ENCODE assay signal across 8 cellular contexts in the genomic region with DNA sequence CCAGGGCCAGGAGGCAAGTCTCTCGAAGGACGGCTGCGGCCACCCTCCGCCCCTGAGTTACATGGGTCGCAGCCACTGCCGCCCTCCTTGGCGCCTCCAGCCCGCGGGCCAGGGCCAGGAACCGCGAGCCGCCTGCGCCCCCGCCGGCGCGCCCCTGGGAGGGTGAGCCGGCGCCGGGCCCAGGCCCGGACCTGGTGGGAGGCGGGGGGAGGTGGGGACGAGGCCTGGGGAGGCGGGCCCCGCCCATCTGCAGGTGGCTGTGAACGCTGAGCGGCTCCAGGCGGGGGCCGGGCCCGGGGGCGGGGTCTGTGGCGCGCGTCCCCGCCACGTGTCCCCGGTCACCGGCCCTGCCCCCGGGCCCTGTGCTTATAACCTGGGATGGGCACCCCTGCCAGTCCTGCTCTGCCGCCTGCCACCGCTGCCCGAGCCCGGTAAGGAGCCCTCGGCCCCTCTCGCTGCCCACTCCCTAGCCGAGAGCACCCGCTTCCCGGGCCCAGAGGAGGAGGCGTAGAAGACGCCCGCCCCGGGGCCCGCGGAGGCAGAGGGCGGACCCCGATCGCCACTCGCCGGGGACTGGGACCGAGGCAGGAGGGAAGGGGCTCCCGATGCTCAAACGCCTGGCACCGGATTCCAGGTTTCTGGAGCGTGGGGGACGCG. TPM values are rescaled to one million over a fixed set of nuclear protein-coding genes. Genes with fewer than 3 reads are reported as not detected.
DNase-seq lines count a peak whose midpoint lies in the region; ATAC-seq and TF ChIP-seq lines count a peak whose summit lies in the region.

A gene (plus strand): TSS at position 397 of the 657 bp plus-strand sequence. CDS start 7,268 bp downstream, outside the sequence.

- no peaks in the 10 kb centered on the region for H3K9me2 ChIP-seq in neural cell (ENCODE audit: insufficient read depth, low read length)

- 1% methylated on average over 66 of the region's 66 CpGs for WGBS in thymus

- ATAC-seq in HG03439 (IDR thresholded peaks at IDR 0.05; ENCODE audit: unreplicated experiment): no peak
- ATAC-seq in GM21825 (IDR thresholded peaks at IDR 0.05; ENCODE audit: unreplicated experiment): no peak

- peak; percentile 51 for DNase-seq in EL
- DNase-seq in NCI-H2196 treated with DMSO at 0.1 percent for 48 hours (lab: John Stamatoyannopoulos, UW; ENCODE audit: unreplicated experiment): peak; percentile 64
- DNase-seq in activated T-cell treated with anti-CD3 and anti-CD28 coated beads for 4 hours: peak; percentile 55
- DNase-seq in fibroblast of lung (ENCODE audit: low read depth in 2 of 2): peak in 1 of 2 donors; percentile 17

- H3K4me1 ChIP-seq in fibroblast of lung (ENCODE audit: control insufficient read depth, extremely low read depth, insufficient read depth, low read length) (peaks cover 5% of the 10 kb centered on the region), thymus (ENCODE audit: control insufficient read depth, insufficient read depth, low read length) (peaks cover 3% of the 10 kb centered on the region)

- H3K79me2 ChIP-seq in fibroblast of lung (ENCODE audit: control insufficient read depth, insufficient read depth, low read length) (no peaks in the 10 kb centered on the region), neural cell (replicated peaks; ENCODE audit: insufficient read depth, low read length) (no peaks in the 10 kb centered on the region)

- no peaks in the 10 kb centered on the region for H3F3A ChIP-seq in neural cell (ENCODE audit: insufficient read depth, low read length, poor library complexity, severe bottlenecking)

- no peak for TF ChIP-seq EP300 in neural cell (conservative IDR thresholded peaks at IDR 0.05; ENCODE audit: poor library complexity, severe bottlenecking)

- peaks cover 9% of the 10 kb centered on the region for H3K27me3 ChIP-seq in fibroblast of lung (ENCODE audit: control insufficient read depth, insufficient read depth, low read length)
- H3K27me3 ChIP-seq in neural cell (ENCODE audit: insufficient read depth, low read depth, low read length): peaks cover 26% of the 10 kb centered on the region
- H3K27me3 ChIP-seq in thymus (ENCODE audit: control insufficient read depth, insufficient read depth): peaks cover 29% of the 10 kb centered on the region

- no peak for TF ChIP-seq RAD21 in neural cell (conservative IDR thresholded peaks at IDR 0.05)

- H3K4me2 ChIP-seq in fibroblast of lung (ENCODE audit: extremely low read depth, insufficient read depth, low read length) (peak within 1 kb of the TSS; percentile 87), neural cell (ENCODE audit: low read length) (no peak within 1 kb of the TSS)

- H3K27ac ChIP-seq in fibroblast of lung (ENCODE audit: insufficient read depth, low read length) (peak within 1 kb of the TSS; percentile 61), neural cell (ENCODE audit: low read length) (no peak within 1 kb of the TSS), thymus (ENCODE audit: low read depth) (no peak within 1 kb of the TSS)

- TF ChIP-seq CTCF in fibroblast of lung (conservative IDR thresholded peaks at IDR 0.05 in 1 of 2, IDR thresholded peaks at IDR 0.05 in 1 of 2; ENCODE audit: low read depth in 1 of 2, low read length in 2 of 2) (no peak), neural cell (IDR thresholded peaks at IDR 0.05; ENCODE audit: poor library complexity, severe bottlenecking) (no peak)

- peak within 1 kb of the TSS; percentile 41 to 67 (median 47) for H3K4me3 ChIP-seq in fibroblast of lung (replicated peaks in 1 of 4; ENCODE audit: control extremely low read depth in 1 of 4, insufficient read depth in 1 of 4, low read depth in 3 of 4, low read length in 4 of 4)
- peak within 1 kb of the TSS; percentile 64 for H3K4me3 ChIP-seq in neural cell (ENCODE audit: low read length)
- H3K4me3 ChIP-seq in thymus (ENCODE audit: low read length): peak within 1 kb of the TSS; percentile 36

- H4K20me1 ChIP-seq in fibroblast of lung (ENCODE audit: control insufficient read depth, extremely low read depth, insufficient read depth, low read length): no peaks in the 10 kb centered on the region
- H4K20me1 ChIP-seq in neural cell (ENCODE audit: insufficient read depth): no peaks in the 10 kb centered on the region

- H3K9me3 ChIP-seq in fibroblast of lung (ENCODE audit: control insufficient read depth, insufficient read depth, low read depth, low read length) (no peaks in the 10 kb centered on the region), neural cell (ENCODE audit: low read length) (no peaks in the 10 kb centered on the region), thymus (ENCODE audit: control insufficient read depth) (no peaks in the 10 kb centered on the region)

- H3K36me3 ChIP-seq in fibroblast of lung (ENCODE audit: control insufficient read depth, insufficient read depth, low read length) (no peaks in the 10 kb centered on the region), neural cell (ENCODE audit: insufficient read depth, low read length) (no peaks in the 10 kb centered on the region), thymus (ENCODE audit: control insufficient read depth, insufficient read depth) (no peaks in the 10 kb centered on the region)

- H3K9ac ChIP-seq in fibroblast of lung (ENCODE audit: insufficient read depth, low read length) (peak within 1 kb of the TSS; percentile 46), neural cell (ENCODE audit: low read length) (peak within 1 kb of the TSS; percentile 41)

- H2AFZ ChIP-seq in fibroblast of lung (ENCODE audit: low read length): no peak within 1 kb of the TSS
- no peak within 1 kb of the TSS for H2AFZ ChIP-seq in neural cell (ENCODE audit: low read depth, low read length)

TF ChIP-seq in neural cell, 6 proteins besides CTCF, POLR2A, EP300 and RAD21:
- TF ChIP-seq MXI1 (conservative IDR thresholded peaks at IDR 0.05; ENCODE audit: poor library complexity, severe bottlenecking): peak; percentile 16
- no peak for TF ChIP-seq TAF1 (IDR thresholded peaks at IDR 0.05; ENCODE audit: low read depth)
- TF ChIP-seq, protein P1, sequence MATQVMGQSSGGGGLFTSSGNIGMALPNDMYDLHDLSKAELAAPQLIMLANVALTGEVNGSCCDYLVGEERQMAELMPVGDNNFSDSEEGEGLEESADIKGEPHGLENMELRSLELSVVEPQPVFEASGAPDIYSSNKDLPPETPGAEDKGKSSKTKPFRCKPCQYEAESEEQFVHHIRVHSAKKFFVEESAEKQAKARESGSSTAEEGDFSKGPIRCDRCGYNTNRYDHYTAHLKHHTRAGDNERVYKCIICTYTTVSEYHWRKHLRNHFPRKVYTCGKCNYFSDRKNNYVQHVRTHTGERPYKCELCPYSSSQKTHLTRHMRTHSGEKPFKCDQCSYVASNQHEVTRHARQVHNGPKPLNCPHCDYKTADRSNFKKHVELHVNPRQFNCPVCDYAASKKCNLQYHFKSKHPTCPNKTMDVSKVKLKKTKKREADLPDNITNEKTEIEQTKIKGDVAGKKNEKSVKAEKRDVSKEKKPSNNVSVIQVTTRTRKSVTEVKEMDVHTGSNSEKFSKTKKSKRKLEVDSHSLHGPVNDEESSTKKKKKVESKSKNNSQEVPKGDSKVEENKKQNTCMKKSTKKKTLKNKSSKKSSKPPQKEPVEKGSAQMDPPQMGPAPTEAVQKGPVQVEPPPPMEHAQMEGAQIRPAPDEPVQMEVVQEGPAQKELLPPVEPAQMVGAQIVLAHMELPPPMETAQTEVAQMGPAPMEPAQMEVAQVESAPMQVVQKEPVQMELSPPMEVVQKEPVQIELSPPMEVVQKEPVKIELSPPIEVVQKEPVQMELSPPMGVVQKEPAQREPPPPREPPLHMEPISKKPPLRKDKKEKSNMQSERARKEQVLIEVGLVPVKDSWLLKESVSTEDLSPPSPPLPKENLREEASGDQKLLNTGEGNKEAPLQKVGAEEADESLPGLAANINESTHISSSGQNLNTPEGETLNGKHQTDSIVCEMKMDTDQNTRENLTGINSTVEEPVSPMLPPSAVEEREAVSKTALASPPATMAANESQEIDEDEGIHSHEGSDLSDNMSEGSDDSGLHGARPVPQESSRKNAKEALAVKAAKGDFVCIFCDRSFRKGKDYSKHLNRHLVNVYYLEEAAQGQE (IDR thresholded peaks at IDR 0.05; ENCODE audit: borderline replicate concordance): no peak

RNA-seq across cellular contexts. Expression of the gene that starts here (rescaled TPM):
- total RNA-seq in fibroblast of lung: 223 and 276 TPM in 2 replicates
- 44.7 and 65.0 TPM in 2 replicates for polyA plus RNA-seq in fibroblast of lung
- 37.9 and 47.2 TPM in 2 replicates for polyA plus RNA-seq in fibroblast of lung (2012)
- 43.7 and 54.7 TPM in 2 replicates for polyA minus RNA-seq in fibroblast of lung (ENCODE audit: low replicate concordance)
- 0.80 and 2.6 TPM in 2 replicates for polyA plus RNA-seq in neural cell
- polyA minus RNA-seq in neural cell: 2.2 and 2.7 TPM in 2 replicates
- polyA plus RNA-seq in thymus: 30.4 TPM
